ENCODE assay signal across 19 cellular contexts in genomic region chr3:43434431-43434830, GRCh38.
DNase-seq lines count a peak whose midpoint lies in the region; ATAC-seq and TF ChIP-seq lines count a peak whose summit lies in the region.
"Had no signal": no experiment of that assay in that cellular context is flagged by ENCODE, and none has a peak within 500 bp of the region (broad histone marks: within the 10 kb centered on the region; RNA-seq: fewer than 3 reads in every experiment).

No MANE protein-coding gene starts in this region.

- ATAC-seq in HG02973 (IDR thresholded peaks at IDR 0.05; ENCODE audit: unreplicated experiment) (no peak), HG03175 (IDR thresholded peaks at IDR 0.05; ENCODE audit: unreplicated experiment) (no peak)
- ATAC-seq: A549 had no signal

- peaks cover 2% of the 10 kb centered on the region for H3K27me3 Mint-ChIP-seq in endothelial cell (ENCODE audit: unreplicated experiment)
- H3K27me3 Mint-ChIP-seq: CD4-positive, alpha-beta T cell had no signal

- H3K36me3 Mint-ChIP-seq in endothelial cell (ENCODE audit: low read depth, unreplicated experiment): peaks cover 27% of the 10 kb centered on the region

- H3K4me3 ChIP-seq in LNCaP clone FGC (ENCODE audit: low read depth, low read length): no peak overlapping the region
- H3K4me3 ChIP-seq: A549; BLaER1 treated with 17β-estradiol and CSF1 and Interleukin-3, amounts not matched to agents 10 nM and 100 nM; GM23248 had no signal

- TF ChIP-seq CTCF in LNCaP clone FGC (IDR thresholded peaks at IDR 0.05; ENCODE audit: control insufficient read depth, extremely low read depth, insufficient read depth) (no peak), endothelial cell (IDR thresholded peaks at IDR 0.05; ENCODE audit: unreplicated experiment) (no peak)

- H3K4me3 Mint-ChIP-seq in endothelial cell (ENCODE audit: unreplicated experiment): no peak overlapping the region
- H3K4me3 Mint-ChIP-seq: CD14-positive monocyte; CD4-positive, alpha-beta T cell; CD8-positive, alpha-beta memory T cell had no signal

- H3K4me1 Mint-ChIP-seq in endothelial cell (ENCODE audit: unreplicated experiment): peaks cover 36% of the 10 kb centered on the region
- H3K4me1 Mint-ChIP-seq: CD14-positive monocyte; CD8-positive, alpha-beta memory T cell had no signal

- no peaks in the 10 kb centered on the region for H3K9me3 Mint-ChIP-seq in endothelial cell (ENCODE audit: unreplicated experiment)

- H3K27ac Mint-ChIP-seq in endothelial cell (ENCODE audit: unreplicated experiment): peak overlapping the region; percentile 96
- H3K27ac Mint-ChIP-seq: CD14-positive monocyte; CD4-positive, alpha-beta T cell; CD8-positive, alpha-beta memory T cell had no signal

- DNase-seq in LNCaP clone FGC (ENCODE audit: low read depth) (peak; percentile 32), endothelial cell (ENCODE audit: low spot score) (no peak), fibroblast of gingiva (ENCODE audit: low read depth) (peak; percentile 4), NOMO-1 treated with DMSO at 0.1 percent for 48 hours (lab: John Stamatoyannopoulos, UW; ENCODE audit: unreplicated experiment) (no peak)
- DNase-seq: 8988T; ACHN; AML-193; CD4-positive, alpha-beta T cell; CD8-positive, alpha-beta memory T cell; DMS53; DMS79 treated with DMSO at 0.1 percent for 48 hours; H7; HCEC 1CT had no signal

Comparison
In these comparisons a context has a peak if more than half of its experiments do, and no peak if none do; other contexts are left out.
1. DNase-seq: peak in LNCaP clone FGC (single experiment) and fibroblast of gingiva (single experiment); none in endothelial cell (single experiment) and NOMO-1 treated with DMSO at 0.1 percent for 48 hours (single experiment).